ENCODE assay signal across 1 cellular context in the genomic region with DNA sequence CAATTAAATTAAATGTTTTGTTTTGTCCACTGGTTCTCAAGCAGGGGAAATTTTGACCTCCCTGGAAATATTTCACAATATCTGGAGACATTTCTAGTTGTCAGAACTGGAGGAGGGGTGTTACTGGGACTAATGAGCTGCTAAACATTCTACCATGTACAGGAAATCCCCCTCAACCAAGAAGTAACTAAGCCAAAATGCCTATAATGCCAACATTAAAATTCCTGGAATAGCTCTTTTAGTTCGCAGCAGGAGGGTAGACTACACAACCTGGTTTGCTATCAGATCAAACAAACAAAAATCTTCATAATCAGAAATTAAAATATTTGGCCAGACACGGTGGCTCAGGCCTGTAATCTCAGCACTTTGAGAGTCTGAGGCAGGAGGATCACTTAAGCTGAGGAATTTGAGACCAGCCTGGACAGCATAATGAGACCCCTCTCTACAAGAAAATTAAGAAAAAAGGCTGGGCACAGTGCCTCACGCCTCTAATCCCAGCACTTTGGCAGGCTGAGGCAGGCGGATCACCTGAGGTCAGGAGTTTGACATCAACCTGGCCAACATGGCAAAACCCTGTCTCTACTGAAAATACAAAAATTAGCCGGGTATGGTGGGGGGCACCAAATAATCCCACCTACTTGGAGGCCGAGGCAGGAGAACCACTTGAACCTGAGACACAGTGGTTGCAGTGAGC.
TF ChIP-seq lines count a peak whose summit lies in the region.

No MANE protein-coding gene starts in this region.

TF ChIP-seq in endothelial cell of umbilical vein, 7 proteins besides CTCF, POLR2A, EP300 and RAD21 (continued from another document):
- TF ChIP-seq, protein P1, sequence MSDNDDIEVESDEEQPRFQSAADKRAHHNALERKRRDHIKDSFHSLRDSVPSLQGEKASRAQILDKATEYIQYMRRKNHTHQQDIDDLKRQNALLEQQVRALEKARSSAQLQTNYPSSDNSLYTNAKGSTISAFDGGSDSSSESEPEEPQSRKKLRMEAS (IDR thresholded peaks at IDR 0.05; ENCODE audit: insufficient read depth, insufficient read length), result no peak
- TF ChIP-seq EZH2 (IDR thresholded peaks at IDR 0.05; ENCODE audit: borderline replicate concordance, low read depth, low read length, severe bottlenecking), result no peak
- no peak for TF ChIP-seq FOS (IDR thresholded peaks at IDR 0.05; ENCODE audit: borderline replicate concordance, insufficient read depth, low read length)
